ENCODE assay signal across 1 cellular context in genomic region chr10:16182688-16183087, GRCh38.
TF ChIP-seq lines count a peak whose summit lies in the region.

No MANE protein-coding gene starts in this region.

TF ChIP-seq in SK-N-SH, 30 proteins besides CTCF, POLR2A, EP300 and RAD21 (continued from another document):
- TF ChIP-seq USF1 (IDR thresholded peaks at IDR 0.05; ENCODE audit: borderline replicate concordance, low read depth): no peak
- TF ChIP-seq ZBTB33 (IDR thresholded peaks at IDR 0.05; ENCODE audit: borderline replicate concordance, low read depth): no peak
- no peak for TF ChIP-seq USF2 (IDR thresholded peaks at IDR 0.05; ENCODE audit: borderline replicate concordance, low read depth, low read length)
- TF ChIP-seq EZH2phosphoT487 (IDR thresholded peaks at IDR 0.05; ENCODE audit: borderline replicate concordance, low read depth): no peak
- TF ChIP-seq GATA2 (CRISPR knock-in tag; IDR thresholded peaks at IDR 0.05): no peak; the same call in 1 of the 2 replicates
- TF ChIP-seq GABPA (IDR thresholded peaks at IDR 0.05; ENCODE audit: low read depth): no peak
